8 cellular contexts compared by ENCODE assay signal in genomic region chr11:93197383-93198220, GRCh38. TPM values are rescaled to one million over a fixed set of nuclear protein-coding genes. Genes with fewer than 3 reads are reported as not detected.
A peak's percentile ranks its signal among the peaks of the same experiment; 100 is the strongest.
DNase-seq lines count a peak whose midpoint lies in the region; ATAC-seq and TF ChIP-seq lines count a peak whose summit lies in the region.

Gene SLC36A4, minus strand, starts transcription at chr11:93197991. Its CDS starts 159 bp downstream, at chr11:93197832.

- intact Hi-C loops in activated T-helper 1 cell treated with anti-CD3 and anti-CD28 coated beads, Interleukin-12 subunit alpha, Interleukin-12 subunit beta, Interleukin-2, Interleukin-4 antibody, amounts not matched to agents 30 ng/mL and 10 ng/mL and 1 ng/mL, durations not matched to agents 14 hours and 24 hours and 36 hours (cut with micrococcal nuclease), result loop anchor here (1.0 to 10.0 kb wide), 8 partner anchors 142 to 1677 kb away; partner anchors contain the start of genes ANKRD49, C11orf54, CEP295 and FUT4

- peaks cover 13% of the 10 kb centered on the region for H3K4me1 Mint-ChIP-seq in activated T-helper 1 cell treated with anti-CD3 and anti-CD28 coated beads, Interleukin-12 subunit alpha, Interleukin-12 subunit beta, Interleukin-2, Interleukin-4 antibody, amounts not matched to agents 30 ng/mL and 10 ng/mL and 1 ng/mL, durations not matched to agents 14 hours and 24 hours and 36 hours (ENCODE audit: low read depth)
- peaks cover 8 to 16% (median 10%) of the 10 kb centered on the region in 3 donors for H3K4me1 Mint-ChIP-seq in naive B cell
- H3K4me1 Mint-ChIP-seq in stimulated activated effector memory CD8-positive, alpha-beta T cell treated with anti-CD3 and anti-CD28 coated beads, Interleukin-12 subunit alpha, Interleukin-12 subunit beta, amount 100 ng/mL, for 72 hours, result peaks cover 17% of the 10 kb centered on the region

- peaks cover 0 to 7% (median 0%) of the 10 kb centered on the region in 4 donors for H3K4me1 ChIP-seq in Peyer's patch

- peak within 1 kb of the TSS; percentile 87 for H3K4me3 ChIP-seq in Jurkat, Clone E6-1 (ENCODE audit: low read length)
- peak within 1 kb of the TSS; percentile 68 to 80 (median 72) for H3K4me3 ChIP-seq in Peyer's patch

- no peaks in the 10 kb centered on the region for H3K27me3 ChIP-seq in Peyer's patch

- no peaks in the 10 kb centered on the region for H3K36me3 Mint-ChIP-seq in activated T-helper 1 cell treated with anti-CD3 and anti-CD28 coated beads, Interleukin-12 subunit alpha, Interleukin-12 subunit beta, Interleukin-2, Interleukin-4 antibody, amounts not matched to agents 30 ng/mL and 10 ng/mL and 1 ng/mL, durations not matched to agents 14 hours and 24 hours and 36 hours (ENCODE audit: low read depth)
- no peaks in the 10 kb centered on the region for H3K36me3 Mint-ChIP-seq in naive B cell
- H3K36me3 Mint-ChIP-seq in stimulated activated effector memory CD8-positive, alpha-beta T cell treated with anti-CD3 and anti-CD28 coated beads, Interleukin-12 subunit alpha, Interleukin-12 subunit beta, amount 100 ng/mL, for 72 hours, result peaks cover 8% of the 10 kb centered on the region

- H3K9me3 ChIP-seq in Peyer's patch, result no peaks in the 10 kb centered on the region

- H3K27ac Mint-ChIP-seq in activated T-helper 1 cell treated with anti-CD3 and anti-CD28 coated beads, Interleukin-12 subunit alpha, Interleukin-12 subunit beta, Interleukin-2, Interleukin-4 antibody, amounts not matched to agents 30 ng/mL and 10 ng/mL and 1 ng/mL, durations not matched to agents 14 hours and 24 hours and 36 hours, result peak within 1 kb of the TSS; percentile 97
- H3K27ac Mint-ChIP-seq in naive B cell, result peak within 1 kb of the TSS; percentile 79 to 99 (median 98)
- H3K27ac Mint-ChIP-seq in stimulated activated effector memory CD8-positive, alpha-beta T cell treated with anti-CD3 and anti-CD28 coated beads, Interleukin-12 subunit alpha, Interleukin-12 subunit beta, amount 100 ng/mL, for 72 hours, result peak within 1 kb of the TSS; percentile 96

- H3K27me3 Mint-ChIP-seq in activated T-helper 1 cell treated with anti-CD3 and anti-CD28 coated beads, Interleukin-12 subunit alpha, Interleukin-12 subunit beta, Interleukin-2, Interleukin-4 antibody, amounts not matched to agents 30 ng/mL and 10 ng/mL and 1 ng/mL, durations not matched to agents 14 hours and 24 hours and 36 hours (ENCODE audit: insufficient read depth), result peaks cover 13% of the 10 kb centered on the region
- H3K27me3 Mint-ChIP-seq in naive B cell, result peaks cover 0 to 16% (median 10%) of the 10 kb centered on the region in 3 donors

- TF ChIP-seq POLR2A in Peyer's patch (IDR thresholded peaks at IDR 0.05), result peak in 1 of 2 donors; percentile 41

- no peaks in the 10 kb centered on the region for H3K9me3 Mint-ChIP-seq in activated T-helper 1 cell treated with anti-CD3 and anti-CD28 coated beads, Interleukin-12 subunit alpha, Interleukin-12 subunit beta, Interleukin-2, Interleukin-4 antibody, amounts not matched to agents 30 ng/mL and 10 ng/mL and 1 ng/mL, durations not matched to agents 14 hours and 24 hours and 36 hours
- no peaks in the 10 kb centered on the region for H3K9me3 Mint-ChIP-seq in naive B cell
- H3K9me3 Mint-ChIP-seq in stimulated activated effector memory CD8-positive, alpha-beta T cell treated with anti-CD3 and anti-CD28 coated beads, Interleukin-12 subunit alpha, Interleukin-12 subunit beta, amount 100 ng/mL, for 72 hours, result no peaks in the 10 kb centered on the region

- H3K27ac ChIP-seq in Peyer's patch, result peak within 1 kb of the TSS; percentile 88 to 94 (median 90)

- H3K4me3 Mint-ChIP-seq in activated T-helper 1 cell treated with anti-CD3 and anti-CD28 coated beads, Interleukin-12 subunit alpha, Interleukin-12 subunit beta, Interleukin-2, Interleukin-4 antibody, amounts not matched to agents 30 ng/mL and 10 ng/mL and 1 ng/mL, durations not matched to agents 14 hours and 24 hours and 36 hours, result peak within 1 kb of the TSS; percentile 97
- peak within 1 kb of the TSS; percentile 86 to 99 (median 94) for H3K4me3 Mint-ChIP-seq in naive B cell
- H3K4me3 Mint-ChIP-seq in stimulated activated effector memory CD8-positive, alpha-beta T cell treated with anti-CD3 and anti-CD28 coated beads, Interleukin-12 subunit alpha, Interleukin-12 subunit beta, amount 100 ng/mL, for 72 hours, result peak within 1 kb of the TSS; percentile 84

- no peaks in the 10 kb centered on the region for H3K36me3 ChIP-seq in Peyer's patch

- no peak for TF ChIP-seq CTCF in Peyer's patch (IDR thresholded peaks at IDR 0.05)

- ATAC-seq in GM21717 (IDR thresholded peaks at IDR 0.05; ENCODE audit: unreplicated experiment) (peak; percentile 91), naive B cell (ENCODE audit: low read depth in 2 of 2) (peak; percentile 84)
- ATAC-seq in stimulated activated effector memory CD8-positive, alpha-beta T cell treated with anti-CD3 and anti-CD28 coated beads, Interleukin-12 subunit alpha, Interleukin-12 subunit beta, amount 100 ng/mL, for 72 hours, result peak; percentile 95

- DNase-seq in DMS53 (lab: John Stamatoyannopoulos, UW), result peak; percentile 100
- DNase-seq in Jurkat, Clone E6-1 (ENCODE audit: low read depth, low spot score), result peak; percentile 85
- DNase-seq in Peyer's patch, result peak; percentile 84 to 97 (median 94)
- peak; percentile 80 for DNase-seq in activated T-helper 1 cell treated with anti-CD3 and anti-CD28 coated beads, Interleukin-12 subunit alpha, Interleukin-12 subunit beta, Interleukin-2, Interleukin-4 antibody, amounts not matched to agents 30 ng/mL and 10 ng/mL and 1 ng/mL, durations not matched to agents 14 hours and 24 hours and 36 hours (ENCODE audit: low spot score)
- peak; percentile 98 for DNase-seq in fibroblast of gingiva (ENCODE audit: low read depth)
- DNase-seq in naive B cell, result peak; percentile 88
- DNase-seq in stimulated activated effector memory CD8-positive, alpha-beta T cell treated with anti-CD3 and anti-CD28 coated beads, Interleukin-12 subunit alpha, Interleukin-12 subunit beta, amount 100 ng/mL, for 72 hours (ENCODE audit: low spot score in 2 of 2), result peak; percentile 81 to 92

RNA-seq across cellular contexts. Expression of gene SLC36A4, which starts in this region (rescaled TPM):
- 22.2 TPM for polyA plus RNA-seq in Jurkat, Clone E6-1 (2012; ENCODE audit: insufficient read depth, insufficient read length)
- total RNA-seq in Peyer's patch, result 10 to 100 TPM in 1 of 4 donors, 1 to 10 TPM in 3; 3.2 to 32.2 (median 4.8) TPM
- 16.9 and 17.1 TPM in 2 replicates for total RNA-seq in activated T-helper 1 cell treated with anti-CD3 and anti-CD28 coated beads, Interleukin-12 subunit alpha, Interleukin-12 subunit beta, Interleukin-2, Interleukin-4 antibody, amounts not matched to agents 30 ng/mL and 10 ng/mL and 1 ng/mL, durations not matched to agents 14 hours and 24 hours and 36 hours
- polyA plus RNA-seq in naive B cell (ENCODE audit: low read depth in 6 of 6), result 10 to 100 TPM; 23.6 to 35.4 (median 34.0) TPM

Comparison
In these comparisons a context has a peak if more than half of its experiments do, and no peak if none do; other contexts are left out.
1. Peak in every context shown above with its lines: DNase-seq, ATAC-seq, H3K4me3 ChIP-seq and H3K27ac ChIP-seq.